ENCODE assay signal across 2 cellular contexts in genomic region chr3:148710665-148711064, GRCh38.
TF ChIP-seq lines count a peak whose summit lies in the region.

No MANE protein-coding gene starts in this region.

TF ChIP-seq in H1, 55 proteins besides CTCF, POLR2A, EP300 and RAD21:
- no peak for TF ChIP-seq ZNF274 (IDR thresholded peaks at IDR 0.05; ENCODE audit: borderline replicate concordance, extremely low read depth, low read length)
- 0 out of 2 replicates have a peak, but pooled peaks have one; percentile 19 for TF ChIP-seq MAX (IDR thresholded peaks at IDR 0.05)
- TF ChIP-seq GABPA (IDR thresholded peaks at IDR 0.05; ENCODE audit: borderline replicate concordance, insufficient read depth, low read length) = no peak
- peak; percentile 43; the same call in 1 of the 2 replicates for TF ChIP-seq USF2 (IDR thresholded peaks at IDR 0.05; ENCODE audit: low read length)
- TF ChIP-seq CHD1 (IDR thresholded peaks at IDR 0.05; ENCODE audit: low read depth, low read length) = no peak

TF ChIP-seq in liver, 16 proteins besides CTCF, POLR2A, EP300 and RAD21:
- TF ChIP-seq SP1 (IDR thresholded peaks at IDR 0.05) (no peak), ZBTB33 (IDR thresholded peaks at IDR 0.05) (no peak), HNF4A (conservative IDR thresholded peaks at IDR 0.05) (peak; percentile 6 to 13)
TF ChIP-seq in liver: peak in this region for 1.
